In genomic region chr17:59427996-59428395, GRCh38 we compare ENCODE assay signal across 9 cellular contexts.
DNase-seq lines count a peak whose midpoint lies in the region; ATAC-seq and TF ChIP-seq lines count a peak whose summit lies in the region.
"Had no signal": no experiment of that assay in that cellular context is flagged by ENCODE, and none has a peak within 500 bp of the region (broad histone marks: within the 10 kb centered on the region; RNA-seq: fewer than 3 reads in every experiment).

No MANE protein-coding gene starts in this region.

- ATAC-seq in lung (ENCODE audit: insufficient read depth, low FRiP score), result no peak

- no peaks in the 10 kb centered on the region for H3K79me2 ChIP-seq in smooth muscle cell (ENCODE audit: low read depth)

- peak overlapping the region; percentile 95 for H3K27ac Mint-ChIP-seq in HFFc6

- H2AFZ ChIP-seq in smooth muscle cell (ENCODE audit: low read depth), result peak overlapping the region; percentile 20

- H3F3A ChIP-seq in smooth muscle cell (ENCODE audit: low read depth), result peaks cover 48% of the 10 kb centered on the region

- intact Hi-C loops in breast epithelium (cut with DNase I; ENCODE audit: low total_unique reads), result no loop called here

- peaks cover 2% of the 10 kb centered on the region for H3K9me3 Mint-ChIP-seq in HFFc6

- peak overlapping the region; percentile 77 for H3K4me3 Mint-ChIP-seq in HFFc6

- WGBS in lung, 2 donors, result 73 to 82% methylated on average over 9 of the region's 9 CpGs
- WGBS in smooth muscle cell (ENCODE audit: low lambda C conversion rate), result 45% methylated on average over 9 of the region's 9 CpGs

- TF ChIP-seq POLR2A in breast epithelium (IDR thresholded peaks at IDR 0.05), result no peak

- H3K36me3 Mint-ChIP-seq in HFFc6 (ENCODE audit: low read depth), result peaks cover 2% of the 10 kb centered on the region; the same call in 1 of the 2 replicates

- no peaks in the 10 kb centered on the region for H3K27me3 Mint-ChIP-seq in HFFc6 (ENCODE audit: insufficient read depth)

- no peak overlapping the region for H3K9ac ChIP-seq in smooth muscle cell (ENCODE audit: low read depth)

- H3K27ac ChIP-seq in lung (ENCODE audit: low read depth in 1 of 2, low read length in 1 of 2) (peak overlapping the region; percentile 77 to 91), smooth muscle cell (ENCODE audit: low read depth) (peak overlapping the region; percentile 91), breast epithelium (peak overlapping the region in 1 of 2 donors; percentile 63)

- H3K9me3 ChIP-seq in lung (ENCODE audit: control insufficient read depth in 2 of 2, insufficient read depth in 1 of 2, low read length in 1 of 2) (no peaks in the 10 kb centered on the region), smooth muscle cell (replicated peaks; ENCODE audit: low read depth) (no peaks in the 10 kb centered on the region), breast epithelium (no peaks in the 10 kb centered on the region)

- H3K4me1 ChIP-seq in lung (ENCODE audit: control insufficient read depth in 2 of 2, insufficient read depth in 2 of 2, low read length in 2 of 2) (peaks cover 16% of the 10 kb centered on the region in 2 donors), smooth muscle cell (ENCODE audit: low read depth) (peaks cover 32% of the 10 kb centered on the region), breast epithelium (no peaks in the 10 kb centered on the region)

- H3K4me2 ChIP-seq in smooth muscle cell, result peak overlapping the region; percentile 73

- H3K4me1 Mint-ChIP-seq in HFFc6 (ENCODE audit: low read depth), result peaks cover 67% of the 10 kb centered on the region

- no peak for TF ChIP-seq CTCF in HFFc6 (IDR thresholded peaks at IDR 0.05)
- TF ChIP-seq CTCF in lung (IDR thresholded peaks at IDR 0.05; ENCODE audit: control extremely low read depth, extremely low read depth), result no peak
- TF ChIP-seq CTCF in smooth muscle cell (IDR thresholded peaks at IDR 0.05; ENCODE audit: borderline replicate concordance, insufficient read depth, poor library complexity, severe bottlenecking), result no peak
- TF ChIP-seq CTCF in breast epithelium (IDR thresholded peaks at IDR 0.05), result no peak

- H3K36me3 ChIP-seq in lung (ENCODE audit: control insufficient read depth in 2 of 2, insufficient read depth in 2 of 2, low read length in 2 of 2) (no peaks in the 10 kb centered on the region), smooth muscle cell (ENCODE audit: low read depth) (no peaks in the 10 kb centered on the region), breast epithelium (no peaks in the 10 kb centered on the region)

- DNase-seq in HFFc6 (no peak), dermis blood vessel endothelial cell (peak; percentile 76), lung (ENCODE audit: low spot score) (no peak), smooth muscle cell (lab: John Stamatoyannopoulos, UW; ENCODE audit: unreplicated experiment) (no peak), Ammon's horn (ENCODE audit: low spot score) (no peak), NOMO-1 treated with dmso at 0.1 percent for 144 hours (lab: John Stamatoyannopoulos, UW; ENCODE audit: unreplicated experiment) (no peak), HK-2 (ENCODE audit: unreplicated experiment) (no peak), breast epithelium (ENCODE audit: low spot score in 2 of 2) (no peak)
- DNase-seq: effector CD4-positive, alpha-beta T cell had no signal

- H3K4me3 ChIP-seq in lung (no peak overlapping the region), smooth muscle cell (no peak overlapping the region), breast epithelium (no peak overlapping the region)

- no peaks in the 10 kb centered on the region for H4K20me1 ChIP-seq in smooth muscle cell (ENCODE audit: low read depth)

- H3K27me3 ChIP-seq in lung (ENCODE audit: control insufficient read depth, insufficient read depth) (no peaks in the 10 kb centered on the region), smooth muscle cell (ENCODE audit: low read depth) (no peaks in the 10 kb centered on the region), breast epithelium (no peaks in the 10 kb centered on the region)
